In genomic region chr5:111013011-111013410, GRCh38 we compare ENCODE assay signal across 16 cellular contexts. TPM values are rescaled to one million over a fixed set of nuclear protein-coding genes. Genes with fewer than 3 reads are reported as not detected.
A peak's percentile ranks its signal among the peaks of the same experiment; 100 is the strongest.
DNase-seq lines count a peak whose midpoint lies in the region; TF ChIP-seq lines count a peak whose summit lies in the region.
"Had no signal": no experiment of that assay in that cellular context is flagged by ENCODE, and none has a peak within 500 bp of the region (broad histone marks: within the 10 kb centered on the region; RNA-seq: fewer than 3 reads in every experiment).

No MANE protein-coding gene starts in this region.

- TF ChIP-seq EP300 in transverse colon (IDR thresholded peaks at IDR 0.05; ENCODE audit: low read depth): no peak

- intact Hi-C loops in PC-9 (cut with micrococcal nuclease; ENCODE audit: unreplicated experiment): no loop called here
- intact Hi-C loops in mammary epithelial cell (cut with micrococcal nuclease): no loop called here
- intact Hi-C loops in transverse colon (cut with DNase I; ENCODE audit: low total_unique reads): no loop called here

- no peak overlapping the region for H2AFZ ChIP-seq in GM23248
- H2AFZ ChIP-seq in PC-9: no peak overlapping the region
- no peak overlapping the region for H2AFZ ChIP-seq in mammary epithelial cell (ENCODE audit: low read depth, low read length)

- TF ChIP-seq CTCF in PC-9 (conservative IDR thresholded peaks at IDR 0.05) (no peak), mammary epithelial cell (conservative IDR thresholded peaks at IDR 0.05 in 1 of 2, IDR thresholded peaks at IDR 0.05 in 1 of 2; ENCODE audit: extremely low read depth in 1 of 2, insufficient read depth in 1 of 2, low read depth in 1 of 2, low read length in 2 of 2) (no peak), transverse colon (IDR thresholded peaks at IDR 0.05) (no peak)

- BruUV-seq in PC-9 (replicated peaks; lab: Mats Ljungman, UMichigan): no TSS peak
- BruUV-seq in mammary epithelial cell (replicated peaks; lab: Mats Ljungman, UMichigan): no TSS peak

- H3K9me3 ChIP-seq in GM23248 (ENCODE audit: low read depth) (no peaks in the 10 kb centered on the region), PC-9 (ENCODE audit: insufficient read depth, low read depth) (no peaks in the 10 kb centered on the region), mammary epithelial cell (replicated peaks; ENCODE audit: insufficient read depth, low read length) (no peaks in the 10 kb centered on the region), transverse colon (no peaks in the 10 kb centered on the region)
- H3K9me3 ChIP-seq: Caco-2 had no signal

- no peak overlapping the region for H3K27ac ChIP-seq in GM23248
- H3K27ac ChIP-seq in PC-9: no peak overlapping the region
- no peak overlapping the region for H3K27ac ChIP-seq in mammary epithelial cell (ENCODE audit: insufficient read depth, low read depth, low read length)
- no peak overlapping the region for H3K27ac ChIP-seq in transverse colon

- H3K4me1 ChIP-seq in GM23248 (ENCODE audit: insufficient read depth) (no peaks in the 10 kb centered on the region), PC-9 (replicated peaks; ENCODE audit: insufficient read depth) (peaks cover 9% of the 10 kb centered on the region; the same call in 1 of the 2 replicates), mammary epithelial cell (ENCODE audit: insufficient read depth, low read length) (peaks cover 7% of the 10 kb centered on the region), transverse colon (no peaks in the 10 kb centered on the region)
- H3K4me1 ChIP-seq: Caco-2 had no signal

- CTCF ChIA-PET in PC-9 (lab: Charles Lee) (no interaction called here), mammary epithelial cell (lab: Charles Lee; ENCODE audit: low non-redundant PET) (interaction anchor here (0.6 kb wide), 1 partner anchor 129 kb away, joined by 4 read pairs; no protein-coding TSS in a partner anchor)

- H3K9me2 ChIP-seq in GM23248 (ENCODE audit: insufficient read depth) (0 out of 2 replicates have a peak, but pooled peaks cover 6% of the 10 kb centered on the region), PC-9 (ENCODE audit: insufficient read depth) (no peaks in the 10 kb centered on the region)

- peak; percentile 2 for DNase-seq in GM23248
- peak in 1 of 2 experiments; percentile 39 for DNase-seq in PC-9
- DNase-seq in mammary epithelial cell: peak; percentile 29
- DNase-seq in iris pigment epithelial cell (ENCODE audit: low read depth): peak; percentile 30
- DNase-seq in transverse colon: no peak
- DNase-seq in HuH-7.5 (ENCODE audit: low spot score): no peak
- no peak for DNase-seq in NCI-H187 (lab: John Stamatoyannopoulos, UW)
- DNase-seq in NK-92 (lab: John Stamatoyannopoulos, UW; ENCODE audit: unreplicated experiment): no peak
- DNase-seq: Caco-2, DMS53, NCI-H1048, NCI-H146, NCI-H2107, NCI-H345, NCI-H526 treated with DMSO at 0.1 percent for 48 hours, SHP77 treated with DMSO at 0.1 percent for 48 hours had no signal

- H3F3A ChIP-seq in GM23248 (ENCODE audit: insufficient read depth): no peaks in the 10 kb centered on the region
- H3F3A ChIP-seq in PC-9 (ENCODE audit: insufficient read depth, low read depth): no peaks in the 10 kb centered on the region

- dilution Hi-C loops in mammary epithelial cell (cut with HindIII; ENCODE audit: low sequenced_read_pairs): no loop called here

- H3K4me3 ChIP-seq in GM23248 (no peak overlapping the region), PC-9 (no peak overlapping the region), mammary epithelial cell (replicated peaks in 1 of 3; ENCODE audit: insufficient read depth in 1 of 3, low read depth in 2 of 3, low read length in 3 of 3) (no peak overlapping the region), transverse colon (no peak overlapping the region)

- H4K20me1 ChIP-seq in GM23248 (ENCODE audit: insufficient read depth) (no peaks in the 10 kb centered on the region), PC-9 (ENCODE audit: insufficient read depth) (no peaks in the 10 kb centered on the region), mammary epithelial cell (ENCODE audit: insufficient read depth, low read length) (no peaks in the 10 kb centered on the region)

- no peak overlapping the region for H3K9ac ChIP-seq in GM23248
- H3K9ac ChIP-seq in mammary epithelial cell (ENCODE audit: insufficient read depth, low read length): no peak overlapping the region

- peaks cover 13% of the 10 kb centered on the region; the same call in 1 of the 2 replicates for H3K27me3 ChIP-seq in GM23248 (replicated peaks; ENCODE audit: insufficient read depth)
- no peaks in the 10 kb centered on the region for H3K27me3 ChIP-seq in PC-9 (ENCODE audit: insufficient read depth, low read depth)
- no peaks in the 10 kb centered on the region for H3K27me3 ChIP-seq in mammary epithelial cell (ENCODE audit: insufficient read depth, low read length)
- H3K27me3 ChIP-seq in transverse colon: no peaks in the 10 kb centered on the region

- H3K79me2 ChIP-seq in GM23248 (ENCODE audit: insufficient read depth): no peaks in the 10 kb centered on the region
- no peaks in the 10 kb centered on the region for H3K79me2 ChIP-seq in PC-9 (ENCODE audit: low read depth)
- no peaks in the 10 kb centered on the region for H3K79me2 ChIP-seq in mammary epithelial cell (ENCODE audit: insufficient read depth, low read length)

- WGBS in GM23248 (ENCODE audit: low coverage in 1 of 2, low lambda C conversion rate in 2 of 2, missing lambda C conversion rate in 2 of 2), 2 experiments: 17 to 25% methylated on average over 1 of the region's 1 CpG
- 96% methylated on average over 1 of the region's 1 CpG for WGBS in mammary epithelial cell (ENCODE audit: low coverage, missing lambda C conversion rate)
- 56 to 60% methylated on average over 1 of the region's 1 CpG for WGBS in transverse colon (ENCODE audit: low coverage in 1 of 2), 2 donors

- H3K4me2 ChIP-seq in GM23248 (ENCODE audit: unreplicated experiment): no peak overlapping the region
- peak overlapping the region; percentile 13; the same call in 1 of the 2 replicates for H3K4me2 ChIP-seq in PC-9
- peak overlapping the region; percentile 41 for H3K4me2 ChIP-seq in mammary epithelial cell (ENCODE audit: insufficient read depth, low read depth, low read length)

- in situ Hi-C loops in GM23248 (cut with MboI) (no loop called here), mammary epithelial cell (cut with MboI; ENCODE audit: low sequenced_read_pairs in 2 of 2) (no loop called here), transverse colon (cut with MboI; ENCODE audit: low pct_ligation_motif_present in 1 of 4, low pct_unique_long_range_greater_than_20kb in 1 of 4, low sequenced_read_pairs in 3 of 4) (no loop called here)

- no peaks in the 10 kb centered on the region for H3K36me3 ChIP-seq in GM23248 (ENCODE audit: low read depth)
- no peaks in the 10 kb centered on the region for H3K36me3 ChIP-seq in PC-9 (ENCODE audit: low read depth)
- H3K36me3 ChIP-seq in mammary epithelial cell (ENCODE audit: insufficient read depth, low read length): no peaks in the 10 kb centered on the region
- H3K36me3 ChIP-seq in transverse colon: no peaks in the 10 kb centered on the region

- POLR2A ChIA-PET in PC-9 (lab: Charles Lee; ENCODE audit: unreplicated experiment): no interaction called here

- no peak for TF ChIP-seq POLR2A in transverse colon (IDR thresholded peaks at IDR 0.05)

RNA-seq across cellular contexts. Expression of gene TSLP, which starts 58.5 kb away (rescaled TPM):
- total RNA-seq in GM23248 (2014; rRNA removed; shearing (Covaris generic)): not detected in 2 replicates
- polyA plus RNA-seq in GM23248 (2016; fragmentation: Nextera tagmentation; extraction: Ambion mirVana): 0.15 TPM in 1 of 2 replicates, not detected in the other
- total RNA-seq in PC-9 (2021): not detected in 2 replicates
- 1 to 10 TPM; 1.0 to 6.2 TPM for total RNA-seq in mammary epithelial cell
- polyA plus RNA-seq in mammary epithelial cell: 0.58 TPM
- polyA minus RNA-seq in mammary epithelial cell: 2.8 TPM
- total RNA-seq in transverse colon: under 1 TPM in 1 of 4 donors, not detected in 3; 0.27 TPM
- total RNA-seq: Caco-2 had no signal

Comparison
In these comparisons a context has a peak if more than half of its experiments do, and no peak if none do; other contexts are left out.
1. DNase-seq: peak in GM23248 (single experiment), mammary epithelial cell (single experiment) and iris pigment epithelial cell (single experiment); none in transverse colon (single experiment), HuH-7.5 (single experiment), NCI-H187 (0 of 2) and NK-92 (single experiment).